ENCODE assay signal across 22 cellular contexts in genomic region chr14:37515761-37516160, GRCh38.
"Had no signal": no experiment of that assay in that cellular context is flagged by ENCODE, and none has a peak within 500 bp of the region (broad histone marks: within the 10 kb centered on the region; RNA-seq: fewer than 3 reads in every experiment).

No MANE protein-coding gene starts in this region.

- H3K4me3 Mint-ChIP-seq: immature natural killer cell; memory B cell; mesothelial cell of epicardium; naive thymus-derived CD4-positive, alpha-beta T cell; nephron; neural progenitor cell; stimulated activated naive B cell treated with anti-CD40 and anti-IgM and Interleukin-4, amounts not matched to agents 10 μg/mL and 1 μg/mL and 100 μg/mL, for 72 hours; stimulated activated naive CD8-positive, alpha-beta T cell treated with anti-CD3 and anti-CD28 coated beads, Interleukin-15, Interleukin-2, amounts not matched to agents 100 ng/mL and 50 ng/mL, for 24 hours had no signal

- H3K27ac Mint-ChIP-seq: immature natural killer cell; memory B cell; mesothelial cell of epicardium; naive thymus-derived CD4-positive, alpha-beta T cell; nephron; neural progenitor cell; stimulated activated naive B cell treated with anti-CD40 and anti-IgM and Interleukin-4, amounts not matched to agents 10 μg/mL and 1 μg/mL and 100 μg/mL, for 72 hours; stimulated activated naive CD8-positive, alpha-beta T cell treated with anti-CD3 and anti-CD28 coated beads, Interleukin-15, Interleukin-2, amounts not matched to agents 100 ng/mL and 50 ng/mL, for 24 hours had no signal

- H3K36me3 Mint-ChIP-seq: immature natural killer cell; memory B cell; mesothelial cell of epicardium; naive thymus-derived CD4-positive, alpha-beta T cell; neural progenitor cell; stimulated activated naive B cell treated with anti-CD40 and anti-IgM and Interleukin-4, amounts not matched to agents 10 μg/mL and 1 μg/mL and 100 μg/mL, for 72 hours had no signal

- H3K9me3 Mint-ChIP-seq: memory B cell; mesothelial cell of epicardium; nephron; neural progenitor cell; stimulated activated naive B cell treated with anti-CD40 and anti-IgM and Interleukin-4, amounts not matched to agents 10 μg/mL and 1 μg/mL and 100 μg/mL, for 72 hours had no signal

- DNase-seq: central memory CD4-positive, alpha-beta T cell; dermis blood vessel endothelial cell; effector memory CD4-positive, alpha-beta T cell; foreskin keratinocyte; immature natural killer cell; islet precursor cell; left ventricle myocardium superior; lower lobe of right lung; naive thymus-derived CD4-positive, alpha-beta T cell; nucleus accumbens; posterior cingulate gyrus; psoas muscle; right lobe of liver; small intestine; stimulated activated CD4-positive, alpha-beta T cell treated with anti-CD3 and anti-CD28 coated beads, Interleukin-4, amount 100 ng/mL, for 4 hours; stimulated activated naive B cell treated with anti-CD40 and anti-IgM and Interleukin-4, amounts not matched to agents 10 μg/mL and 1 μg/mL and 100 μg/mL, for 72 hours; upper lobe of left lung had no signal

- ATAC-seq: foreskin keratinocyte; left ventricle myocardium superior; lower lobe of right lung; naive thymus-derived CD4-positive, alpha-beta T cell; psoas muscle; right lobe of liver; stimulated activated naive B cell treated with anti-CD40 and anti-IgM and Interleukin-4, amounts not matched to agents 10 μg/mL and 1 μg/mL and 100 μg/mL, for 72 hours had no signal

- H3K4me1 Mint-ChIP-seq: immature natural killer cell; memory B cell; naive thymus-derived CD4-positive, alpha-beta T cell; nephron; stimulated activated naive B cell treated with anti-CD40 and anti-IgM and Interleukin-4, amounts not matched to agents 10 μg/mL and 1 μg/mL and 100 μg/mL, for 72 hours had no signal
